Comparison of ENCODE assay signal across 8 cellular contexts in genomic region chr2:177618270-177619253, GRCh38.
DNase-seq lines count a peak whose midpoint lies in the region; ATAC-seq lines count a peak whose summit lies in the region.

No MANE protein-coding gene starts in this region.

- no peaks in the 10 kb centered on the region for H3K36me3 ChIP-seq in esophagus (ENCODE audit: control insufficient read depth in 2 of 2, insufficient read depth in 2 of 2, low read length in 1 of 2)
- H3K36me3 ChIP-seq in mucosa of rectum (ENCODE audit: control insufficient read depth in 2 of 2, insufficient read depth in 2 of 2, low read length in 2 of 2), result no peaks in the 10 kb centered on the region

- H3K27me3 Mint-ChIP-seq in activated T-cell treated with anti-CD3 and anti-CD28 coated beads, Interleukin-2, amount 50 U/mL, for 24 hours, result peaks cover 9% of the 10 kb centered on the region

- peaks cover 3 to 4% of the 10 kb centered on the region in 2 donors for H3K4me1 ChIP-seq in esophagus (ENCODE audit: control insufficient read depth in 2 of 2, insufficient read depth in 2 of 2, low read length in 1 of 2)
- peaks cover 4% of the 10 kb centered on the region in 2 donors for H3K4me1 ChIP-seq in mucosa of rectum (ENCODE audit: control insufficient read depth in 2 of 2, insufficient read depth in 2 of 2, low read length in 2 of 2)

- peak overlapping the region; percentile 90 to 98 for H3K27ac ChIP-seq in esophagus (ENCODE audit: low read depth in 2 of 2, low read length in 1 of 2)
- peak overlapping the region; percentile 92 to 98 for H3K27ac ChIP-seq in mucosa of rectum (ENCODE audit: low read depth in 2 of 2, low read length in 2 of 2)

- H3K9me3 Mint-ChIP-seq in activated T-cell treated with anti-CD3 and anti-CD28 coated beads, Interleukin-2, amount 50 U/mL, for 24 hours, result no peaks in the 10 kb centered on the region

- peak overlapping the region; percentile 78 to 94 for H3K9ac ChIP-seq in mucosa of rectum (ENCODE audit: low read depth in 1 of 2, low read length in 2 of 2)

- peaks cover 12% of the 10 kb centered on the region for H3K4me1 Mint-ChIP-seq in activated T-cell treated with anti-CD3 and anti-CD28 coated beads, Interleukin-2, amount 50 U/mL, for 24 hours (ENCODE audit: low read depth)

- no peaks in the 10 kb centered on the region for H3K27me3 ChIP-seq in esophagus (ENCODE audit: control insufficient read depth in 1 of 2, insufficient read depth in 2 of 2, low read length in 2 of 2)
- no peaks in the 10 kb centered on the region for H3K27me3 ChIP-seq in mucosa of rectum (ENCODE audit: control insufficient read depth in 2 of 2, insufficient read depth in 2 of 2, low read length in 2 of 2)

- ATAC-seq in GM21528 (IDR thresholded peaks at IDR 0.05; ENCODE audit: low FRiP score, unreplicated experiment), result peak; percentile 99

- H3K9me3 ChIP-seq in esophagus (ENCODE audit: control insufficient read depth in 2 of 2, insufficient read depth in 1 of 2, low read depth in 1 of 2, low read length in 1 of 2) (no peaks in the 10 kb centered on the region), mucosa of rectum (ENCODE audit: control insufficient read depth in 2 of 2, low read length in 2 of 2) (no peaks in the 10 kb centered on the region)

- 5 to 6% methylated on average over 71 to 76 of the region's 76 CpGs for WGBS in esophagus, 2 donors

- H3K4me3 ChIP-seq in esophagus (ENCODE audit: low read depth in 1 of 2, low read length in 2 of 2) (peak overlapping the region; percentile 80 to 95), mucosa of rectum (ENCODE audit: low read length in 2 of 2) (peak overlapping the region; percentile 87 to 99)

- peak overlapping the region; percentile 100 for H3K27ac Mint-ChIP-seq in activated T-cell treated with anti-CD3 and anti-CD28 coated beads, Interleukin-2, amount 50 U/mL, for 24 hours

- peaks cover 7% of the 10 kb centered on the region for H3K36me3 Mint-ChIP-seq in activated T-cell treated with anti-CD3 and anti-CD28 coated beads, Interleukin-2, amount 50 U/mL, for 24 hours (ENCODE audit: low read depth)

- DNase-seq in DMS 273 treated with DMSO at 0.1 percent for 48 hours (lab: John Stamatoyannopoulos, UW) (peak; percentile 81), HuH-7.5 (ENCODE audit: low spot score) (peak; percentile 79), OCI-M2 (lab: John Stamatoyannopoulos, UW; ENCODE audit: unreplicated experiment) (peak; percentile 46)
- DNase-seq in activated T-cell treated with anti-CD3 and anti-CD28 coated beads, Interleukin-2, amount 50 U/mL, for 24 hours, result peak; percentile 92
- DNase-seq in stimulated activated CD8-positive, alpha-beta memory T cell treated with anti-CD3 and anti-CD28 coated beads, Interleukin-4, amount 100 ng/mL, for 4 hours (ENCODE audit: low read depth in 2 of 2, low spot score in 1 of 2), result peak; percentile 81 to 83

- peak overlapping the region; percentile 94 for H3K4me3 Mint-ChIP-seq in activated T-cell treated with anti-CD3 and anti-CD28 coated beads, Interleukin-2, amount 50 U/mL, for 24 hours

Comparison
In these comparisons a context has a peak if more than half of its experiments do, and no peak if none do; other contexts are left out.
1. Peak in every context shown above with its lines: DNase-seq, ATAC-seq, H3K4me3 ChIP-seq and H3K27ac ChIP-seq.